Comparison of ENCODE assay signal across 17 cellular contexts in the genomic region with DNA sequence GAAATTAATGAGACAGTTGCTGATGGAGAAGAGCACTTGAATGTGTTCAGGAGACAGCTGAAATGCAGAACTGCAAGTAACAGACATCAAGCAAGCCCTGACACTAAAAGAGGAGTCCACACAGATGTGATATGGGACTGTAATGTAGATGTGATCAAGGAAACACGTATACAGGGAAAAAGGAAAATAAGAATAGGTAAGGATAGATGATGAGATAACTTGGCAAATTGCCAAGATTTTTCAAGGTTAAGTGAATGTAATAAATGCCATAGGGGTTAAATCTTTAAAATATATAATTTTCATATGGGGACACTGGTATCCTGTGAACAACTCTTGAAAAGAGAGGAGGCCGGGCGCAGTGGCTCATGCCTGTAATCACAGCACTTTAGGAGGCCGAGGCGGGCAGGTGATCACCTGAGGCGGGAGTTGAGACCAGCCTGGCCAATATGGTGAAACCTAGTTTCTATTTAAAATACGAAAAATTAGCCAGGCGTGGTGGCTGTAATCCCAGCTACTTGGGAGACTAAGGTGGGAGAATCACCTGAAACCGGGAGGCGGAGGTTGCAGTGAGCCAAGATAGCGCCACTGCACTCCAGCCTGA. TPM values are rescaled to one million over a fixed set of nuclear protein-coding genes. Genes with fewer than 3 reads are reported as not detected.
DNase-seq lines count a peak whose midpoint lies in the region; ATAC-seq and TF ChIP-seq lines count a peak whose summit lies in the region.
"Had no signal": no experiment of that assay in that cellular context is flagged by ENCODE, and none has a peak within 500 bp of the region (broad histone marks: within the 10 kb centered on the region; RNA-seq: fewer than 3 reads in every experiment).

No MANE protein-coding gene starts in this region.

- H3K27ac Mint-ChIP-seq in activated naive CD4-positive, alpha-beta T cell treated with anti-CD3 and anti-CD28 coated beads for 36 hours = peak overlapping the region; percentile 48
- H3K27ac Mint-ChIP-seq in HFFc6 (peak overlapping the region; percentile 34; the same call in 1 of the 2 replicates), nephron progenitor cell (peak overlapping the region; percentile 44)
- peak overlapping the region; percentile 28 for H3K27ac Mint-ChIP-seq in activated naive CD8-positive, alpha-beta T cell treated with anti-CD3 and anti-CD28 coated beads, Interleukin-2, amount 10 ng/mL, durations not matched to agents 7 days and 5 days
- H3K27ac Mint-ChIP-seq: activated T-helper 2 cell treated with anti-CD3 and anti-CD28 coated beads, Interferon-gamma antibody, Interleukin-2, Interleukin-4, amounts not matched to agents 10 μg/mL and 5 μg/mL and 100 μg/mL, durations not matched to agents 14 hours and 24 hours and 36 hours had no signal

- H3K36me3 Mint-ChIP-seq in activated naive CD4-positive, alpha-beta T cell treated with anti-CD3 and anti-CD28 coated beads for 36 hours (ENCODE audit: low read depth) = peaks cover 12% of the 10 kb centered on the region
- peaks cover 7% of the 10 kb centered on the region for H3K36me3 Mint-ChIP-seq in HFFc6 (ENCODE audit: low read depth)
- H3K36me3 Mint-ChIP-seq in activated naive CD8-positive, alpha-beta T cell treated with anti-CD3 and anti-CD28 coated beads, Interleukin-2, amount 10 ng/mL, durations not matched to agents 7 days and 5 days = peaks cover 20% of the 10 kb centered on the region
- H3K36me3 Mint-ChIP-seq in nephron progenitor cell (ENCODE audit: low read depth) = no peaks in the 10 kb centered on the region
- H3K36me3 Mint-ChIP-seq: naive B cell had no signal

- DNase-seq in activated naive CD4-positive, alpha-beta T cell treated with anti-CD3 and anti-CD28 coated beads for 36 hours = no peak
- DNase-seq in activated naive CD4-positive, alpha-beta T cell treated with Interleukin-2 at 50 U/mL for 16 hours = no peak
- DNase-seq in HFFc6 (no peak), nephron progenitor cell (no peak), UCSD-AML1 (lab: John Stamatoyannopoulos, UW; ENCODE audit: unreplicated experiment) (no peak), HPDE6-E6E7 (ENCODE audit: extremely low spot score) (no peak)
- DNase-seq in activated naive CD8-positive, alpha-beta T cell treated with anti-CD3 and anti-CD28 coated beads, Interleukin-2, amount 10 ng/mL, durations not matched to agents 7 days and 5 days = no peak
- DNase-seq in activated CD8-positive, alpha-beta memory T cell treated with anti-CD3 and anti-CD28 coated beads for 24 hours = no peak
- DNase-seq: activated CD4-positive, CD25-positive, alpha-beta regulatory T cell; naive B cell; NCI-H1417 treated with DMSO at 0.1 percent for 48 hours; NK-92 treated with Interleukin-12 subunit alpha and Interleukin-12 subunit beta, amount 100 ng/mL, for 24 hours; small intestine; stimulated activated CD4-positive, alpha-beta T cell treated with anti-CD3 and anti-CD28 coated beads, Interleukin-4, amount 100 ng/mL, for 24 hours; T-helper 1 cell; uterus had no signal

- no peaks in the 10 kb centered on the region for H3K9me3 Mint-ChIP-seq in activated naive CD4-positive, alpha-beta T cell treated with anti-CD3 and anti-CD28 coated beads for 36 hours
- H3K9me3 Mint-ChIP-seq in HFFc6 (no peaks in the 10 kb centered on the region), nephron progenitor cell (no peaks in the 10 kb centered on the region)
- H3K9me3 Mint-ChIP-seq in activated naive CD8-positive, alpha-beta T cell treated with anti-CD3 and anti-CD28 coated beads, Interleukin-2, amount 10 ng/mL, durations not matched to agents 7 days and 5 days = no peaks in the 10 kb centered on the region
- H3K9me3 Mint-ChIP-seq: activated T-helper 2 cell treated with anti-CD3 and anti-CD28 coated beads, Interferon-gamma antibody, Interleukin-2, Interleukin-4, amounts not matched to agents 10 μg/mL and 5 μg/mL and 100 μg/mL, durations not matched to agents 14 hours and 24 hours and 36 hours; naive B cell had no signal

- POLR2A ChIA-PET in activated naive CD8-positive, alpha-beta T cell treated with anti-CD3 and anti-CD28 coated beads, Interleukin-2, amount 10 ng/mL, durations not matched to agents 7 days and 5 days (lab: Charles Lee) = no interaction called here

- no peak for ATAC-seq in activated naive CD8-positive, alpha-beta T cell treated with anti-CD3 and anti-CD28 coated beads, Interleukin-2, amount 10 ng/mL, durations not matched to agents 7 days and 5 days (ENCODE audit: low read depth)

- TF ChIP-seq CTCF in HFFc6 (IDR thresholded peaks at IDR 0.05) (no peak), nephron progenitor cell (IDR thresholded peaks at IDR 0.05) (no peak)

- no peaks in the 10 kb centered on the region for H3K4me1 Mint-ChIP-seq in activated naive CD4-positive, alpha-beta T cell treated with anti-CD3 and anti-CD28 coated beads for 36 hours (ENCODE audit: low read depth)
- H3K4me1 Mint-ChIP-seq in HFFc6 (ENCODE audit: low read depth) (peaks cover 10% of the 10 kb centered on the region), nephron progenitor cell (peaks cover 28% of the 10 kb centered on the region)
- peaks cover 6% of the 10 kb centered on the region for H3K4me1 Mint-ChIP-seq in activated naive CD8-positive, alpha-beta T cell treated with anti-CD3 and anti-CD28 coated beads, Interleukin-2, amount 10 ng/mL, durations not matched to agents 7 days and 5 days

- no peak overlapping the region for H3K4me3 Mint-ChIP-seq in activated naive CD4-positive, alpha-beta T cell treated with anti-CD3 and anti-CD28 coated beads for 36 hours
- no peak overlapping the region for H3K4me3 Mint-ChIP-seq in HFFc6
- H3K4me3 Mint-ChIP-seq in activated naive CD8-positive, alpha-beta T cell treated with anti-CD3 and anti-CD28 coated beads, Interleukin-2, amount 10 ng/mL, durations not matched to agents 7 days and 5 days = no peak overlapping the region
- no peak overlapping the region for H3K4me3 Mint-ChIP-seq in nephron progenitor cell
- H3K4me3 Mint-ChIP-seq: naive B cell had no signal

- CTCF ChIA-PET in activated naive CD4-positive, alpha-beta T cell treated with anti-CD3 and anti-CD28 coated beads for 36 hours (lab: Charles Lee) = no interaction called here

- intact Hi-C loops in activated naive CD4-positive, alpha-beta T cell treated with anti-CD3 and anti-CD28 coated beads for 36 hours (cut with micrococcal nuclease) = no loop called here

- no peaks in the 10 kb centered on the region for H3K27me3 Mint-ChIP-seq in activated naive CD4-positive, alpha-beta T cell treated with anti-CD3 and anti-CD28 coated beads for 36 hours (ENCODE audit: low read depth)
- no peaks in the 10 kb centered on the region; the same call in none of the 2 replicates for H3K27me3 Mint-ChIP-seq in HFFc6 (ENCODE audit: insufficient read depth)
- no peaks in the 10 kb centered on the region for H3K27me3 Mint-ChIP-seq in activated naive CD8-positive, alpha-beta T cell treated with anti-CD3 and anti-CD28 coated beads, Interleukin-2, amount 10 ng/mL, durations not matched to agents 7 days and 5 days
- H3K27me3 Mint-ChIP-seq in nephron progenitor cell (ENCODE audit: low read depth, poor library complexity) = peaks cover 7% of the 10 kb centered on the region
- H3K27me3 Mint-ChIP-seq: naive B cell had no signal

RNA-seq across cellular contexts. Expression of a gene that starts 7.2 kb away (rescaled TPM):
- total RNA-seq in activated naive CD4-positive, alpha-beta T cell treated with anti-CD3 and anti-CD28 coated beads for 36 hours = 10 to 100 TPM; 18.8 to 22.6 TPM
- 10 to 100 TPM; 60.9 to 69.3 (median 65.3) TPM for total RNA-seq in HFFc6 (2021; fragmentation: NEBNext Ultra II Directional; extraction: Animal tissue kit (Norgen Biotek cat#: 25700))
- 10 to 100 TPM; 55.6 to 67.5 TPM for total RNA-seq in activated naive CD8-positive, alpha-beta T cell treated with anti-CD3 and anti-CD28 coated beads, Interleukin-2, amount 10 ng/mL, durations not matched to agents 7 days and 5 days

RNA-seq across cellular contexts. Expression of a gene that starts 41.9 kb away (rescaled TPM):
- 100 to 1,000 TPM; 106 to 109 TPM for total RNA-seq in activated naive CD4-positive, alpha-beta T cell treated with anti-CD3 and anti-CD28 coated beads for 36 hours
- 100 to 1,000 TPM; 122 to 139 (median 133) TPM for total RNA-seq in HFFc6 (2021; fragmentation: NEBNext Ultra II Directional; extraction: Animal tissue kit (Norgen Biotek cat#: 25700))
- total RNA-seq in activated naive CD8-positive, alpha-beta T cell treated with anti-CD3 and anti-CD28 coated beads, Interleukin-2, amount 10 ng/mL, durations not matched to agents 7 days and 5 days = 10 to 100 TPM; 94.4 to 99.3 TPM
